Comparison of ENCODE assay signal across 6 cellular contexts in the genomic region with DNA sequence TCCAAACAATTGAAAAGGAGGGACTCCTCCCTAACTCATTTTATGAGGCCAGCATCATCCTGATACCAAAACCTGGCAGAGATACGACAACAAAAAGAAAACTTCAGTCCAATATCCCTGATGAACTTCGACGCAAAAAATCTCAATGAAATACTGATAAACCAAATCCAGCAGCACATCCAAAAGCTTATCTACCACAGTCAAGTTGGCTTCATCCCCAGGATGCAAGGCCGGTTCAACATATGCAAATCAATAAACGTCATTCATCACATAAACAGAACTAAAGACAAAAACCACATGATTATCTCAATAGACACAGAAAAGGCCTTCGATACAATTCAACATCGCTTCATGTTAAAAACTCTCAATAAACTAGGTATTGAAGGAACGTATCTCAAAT. TPM values are rescaled to one million over a fixed set of nuclear protein-coding genes. Genes with fewer than 3 reads are reported as not detected.
DNase-seq lines count a peak whose midpoint lies in the region; ATAC-seq and TF ChIP-seq lines count a peak whose summit lies in the region.
"Not testable (repeated sequence)": the region's sequence is repeated elsewhere in the genome, so short reads cannot be mapped to it uniquely, and the experiment has no call there.

No MANE protein-coding gene starts in this region.

- peaks cover 54% of the 10 kb centered on the region for H4K20me1 ChIP-seq in GM23338 (replicated peaks; ENCODE audit: insufficient read depth)
- H4K20me1 ChIP-seq in Loucy (ENCODE audit: insufficient read depth, low read length, poor library complexity, severe bottlenecking) = peaks cover 86% of the 10 kb centered on the region

- H3K9ac ChIP-seq in Loucy (ENCODE audit: low read depth, low read length, poor library complexity, severe bottlenecking) = not testable (repeated sequence)

- H3K27ac Mint-ChIP-seq in GM23338 = peak overlapping the region; percentile 35; the same call in 1 of the 2 replicates
- peak overlapping the region; percentile 14 for H3K27ac Mint-ChIP-seq in activated CD8-positive, alpha-beta T cell treated with anti-CD3 and anti-CD28 coated beads, Interleukin-2, amount 10 ng/mL, durations not matched to agents 7 days and 5 days
- peak overlapping the region; percentile 11 for H3K27ac Mint-ChIP-seq in central memory CD8-positive, alpha-beta T cell (ENCODE audit: low read depth)
- peak overlapping the region; percentile 7 for H3K27ac Mint-ChIP-seq in mesothelial cell of epicardium

- ATAC-seq in GM23338; activated CD8-positive, alpha-beta T cell treated with anti-CD3 and anti-CD28 coated beads, Interleukin-2, amount 10 ng/mL, durations not matched to agents 7 days and 5 days; central memory CD8-positive, alpha-beta T cell (replicated peaks; ENCODE audit: extremely low read depth, poor library complexity, severe bottlenecking): not testable (repeated sequence)

- not testable (repeated sequence) for H3K27me3 ChIP-seq in GM23338 (ENCODE audit: insufficient read depth); Loucy (ENCODE audit: insufficient read depth, low read length, poor library complexity, severe bottlenecking)

- not testable (repeated sequence) for DNase-seq in GM23338 (ENCODE audit: low spot score); activated CD8-positive, alpha-beta T cell treated with anti-CD3 and anti-CD28 coated beads, Interleukin-2, amount 10 ng/mL, durations not matched to agents 7 days and 5 days; central memory CD8-positive, alpha-beta T cell (ENCODE audit: low spot score in 2 of 2); mesothelial cell of epicardium (ENCODE audit: low spot score in 2 of 2, unreplicated experiment in 2 of 2)
- peak; percentile 32 for DNase-seq in fibroblast of pulmonary artery (ENCODE audit: low read depth)

- H3K4me1 ChIP-seq in GM23338 (ENCODE audit: insufficient read depth) (peaks cover 64% of the 10 kb centered on the region), Loucy (ENCODE audit: insufficient read depth, low read length, poor library complexity, severe bottlenecking) (peaks cover 54% of the 10 kb centered on the region)

- not testable (repeated sequence) for H3K9me2 ChIP-seq in GM23338 (ENCODE audit: insufficient read depth); Loucy (replicated peaks; ENCODE audit: low read depth, low read length)

- H3K9me3 ChIP-seq in Loucy (ENCODE audit: insufficient read depth, low read depth, low read length) = not testable (repeated sequence)

- not testable (repeated sequence) for H3K4me2 ChIP-seq in GM23338
- peak overlapping the region; percentile 97 for H3K4me2 ChIP-seq in Loucy (ENCODE audit: low read depth, low read length, poor library complexity, severe bottlenecking)

- not testable (repeated sequence) for H3K9me3 Mint-ChIP-seq in GM23338; activated CD8-positive, alpha-beta T cell treated with anti-CD3 and anti-CD28 coated beads, Interleukin-2, amount 10 ng/mL, durations not matched to agents 7 days and 5 days (ENCODE audit: insufficient read depth); central memory CD8-positive, alpha-beta T cell
- peaks cover 28% of the 10 kb centered on the region for H3K9me3 Mint-ChIP-seq in mesothelial cell of epicardium

- H3K36me3 Mint-ChIP-seq in GM23338 (ENCODE audit: low read depth) (peaks cover 71% of the 10 kb centered on the region), mesothelial cell of epicardium (peaks cover 48% of the 10 kb centered on the region)
- H3K36me3 Mint-ChIP-seq in activated CD8-positive, alpha-beta T cell treated with anti-CD3 and anti-CD28 coated beads, Interleukin-2, amount 10 ng/mL, durations not matched to agents 7 days and 5 days (ENCODE audit: low read depth) = peaks cover 83% of the 10 kb centered on the region
- peaks cover 46% of the 10 kb centered on the region for H3K36me3 Mint-ChIP-seq in central memory CD8-positive, alpha-beta T cell (ENCODE audit: insufficient read depth)

- H2AFZ ChIP-seq in GM23338; Loucy (ENCODE audit: low read length): not testable (repeated sequence)

- H3K79me2 ChIP-seq in GM23338 (replicated peaks; ENCODE audit: insufficient read depth) (peaks cover 100% of the 10 kb centered on the region), Loucy (ENCODE audit: insufficient read depth, low read length) (peaks cover 92% of the 10 kb centered on the region)

- not testable (repeated sequence) for H3K4me3 Mint-ChIP-seq in GM23338; activated CD8-positive, alpha-beta T cell treated with anti-CD3 and anti-CD28 coated beads, Interleukin-2, amount 10 ng/mL, durations not matched to agents 7 days and 5 days; mesothelial cell of epicardium
- peak overlapping the region; percentile 30 for H3K4me3 Mint-ChIP-seq in central memory CD8-positive, alpha-beta T cell

- peaks cover 78% of the 10 kb centered on the region for H3K4me1 Mint-ChIP-seq in GM23338
- peaks cover 72% of the 10 kb centered on the region for H3K4me1 Mint-ChIP-seq in activated CD8-positive, alpha-beta T cell treated with anti-CD3 and anti-CD28 coated beads, Interleukin-2, amount 10 ng/mL, durations not matched to agents 7 days and 5 days (ENCODE audit: low read depth)
- H3K4me1 Mint-ChIP-seq in central memory CD8-positive, alpha-beta T cell = peaks cover 76% of the 10 kb centered on the region
- peaks cover 42% of the 10 kb centered on the region for H3K4me1 Mint-ChIP-seq in mesothelial cell of epicardium

- H3K4me3 ChIP-seq in GM23338; Loucy (ENCODE audit: low read length, poor library complexity, severe bottlenecking); fibroblast of pulmonary artery (replicated peaks; ENCODE audit: low read depth, low read length): not testable (repeated sequence)

- POLR2A ChIA-PET in activated CD8-positive, alpha-beta T cell treated with anti-CD3 and anti-CD28 coated beads, Interleukin-2, amount 10 ng/mL, durations not matched to agents 7 days and 5 days (lab: Charles Lee) = not testable (repeated sequence)

- not testable (repeated sequence) for H3K27me3 Mint-ChIP-seq in GM23338 (ENCODE audit: insufficient read depth, low read depth, poor library complexity); activated CD8-positive, alpha-beta T cell treated with anti-CD3 and anti-CD28 coated beads, Interleukin-2, amount 10 ng/mL, durations not matched to agents 7 days and 5 days (ENCODE audit: low read depth); central memory CD8-positive, alpha-beta T cell; mesothelial cell of epicardium (ENCODE audit: low read depth)

- peaks cover 16% of the 10 kb centered on the region; the same call in 1 of the 2 replicates for H3K36me3 ChIP-seq in GM23338 (ENCODE audit: insufficient read depth)
- peaks cover 27% of the 10 kb centered on the region; the same call in 1 of the 2 replicates for H3K36me3 ChIP-seq in Loucy (ENCODE audit: insufficient read depth, low read length)

- not testable (repeated sequence) for H3F3A ChIP-seq in GM23338 (replicated peaks; ENCODE audit: low read depth)
- peaks cover 11% of the 10 kb centered on the region for H3F3A ChIP-seq in Loucy (ENCODE audit: low read depth)

- not testable (repeated sequence) for TF ChIP-seq CTCF in GM23338 (conservative IDR thresholded peaks at IDR 0.05; ENCODE audit: low read depth in 2 of 2); Loucy (conservative IDR thresholded peaks at IDR 0.05; ENCODE audit: low read length); fibroblast of pulmonary artery (IDR thresholded peaks at IDR 0.05; ENCODE audit: low read length, missing control alignments); mesothelial cell of epicardium (IDR thresholded peaks at IDR 0.05; ENCODE audit: unreplicated experiment)

- CTCF ChIA-PET in activated CD8-positive, alpha-beta T cell treated with anti-CD3 and anti-CD28 coated beads, Interleukin-2, amount 10 ng/mL, durations not matched to agents 7 days and 5 days (lab: Charles Lee) = interaction anchor here (1.1 kb wide), 1 partner anchor 229 kb away, joined by 3 read pairs; no protein-coding TSS in a partner anchor

- H3K27ac ChIP-seq in GM23338 (ENCODE audit: low read depth) = not testable (repeated sequence)

RNA-seq across cellular contexts. Expression of a gene that starts 14.7 kb away (rescaled TPM):
- 396 and 408 TPM in 2 replicates for total RNA-seq in GM23338 (2014; rRNA removed; shearing (Covaris generic))
- 432 and 444 TPM in 2 replicates for polyA plus RNA-seq in GM23338 (2016; fragmentation: Nextera tagmentation; extraction: Ambion mirVana)
- 100 to 1,000 TPM; 211 to 219 TPM for total RNA-seq in activated CD8-positive, alpha-beta T cell treated with anti-CD3 and anti-CD28 coated beads, Interleukin-2, amount 10 ng/mL, durations not matched to agents 7 days and 5 days
- 230 to 233 TPM (median 233 TPM) in 3 replicates for total RNA-seq in mesothelial cell of epicardium
